In genomic region chr12:31900271-31900670, GRCh38 we compare ENCODE assay signal across 1 cellular context.
TF ChIP-seq lines count a peak whose summit lies in the region.

No MANE protein-coding gene starts in this region.

TF ChIP-seq in HepG2, 621 proteins besides CTCF, POLR2A, EP300 and RAD21 (continued from another document):
- TF ChIP-seq, protein P1, sequence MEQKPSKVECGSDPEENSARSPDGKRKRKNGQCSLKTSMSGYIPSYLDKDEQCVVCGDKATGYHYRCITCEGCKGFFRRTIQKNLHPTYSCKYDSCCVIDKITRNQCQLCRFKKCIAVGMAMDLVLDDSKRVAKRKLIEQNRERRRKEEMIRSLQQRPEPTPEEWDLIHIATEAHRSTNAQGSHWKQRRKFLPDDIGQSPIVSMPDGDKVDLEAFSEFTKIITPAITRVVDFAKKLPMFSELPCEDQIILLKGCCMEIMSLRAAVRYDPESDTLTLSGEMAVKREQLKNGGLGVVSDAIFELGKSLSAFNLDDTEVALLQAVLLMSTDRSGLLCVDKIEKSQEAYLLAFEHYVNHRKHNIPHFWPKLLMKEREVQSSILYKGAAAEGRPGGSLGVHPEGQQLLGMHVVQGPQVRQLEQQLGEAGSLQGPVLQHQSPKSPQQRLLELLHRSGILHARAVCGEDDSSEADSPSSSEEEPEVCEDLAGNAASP (CRISPR knock-in tag; IDR thresholded peaks at IDR 0.05; ENCODE audit: borderline replicate concordance): no peak
- TF ChIP-seq HMG20B (CRISPR knock-in tag; conservative IDR thresholded peaks at IDR 0.05) (no peak), AHR (CRISPR knock-in tag; IDR thresholded peaks at IDR 0.05) (no peak), MTERF4 (CRISPR knock-in tag; IDR thresholded peaks at IDR 0.05) (no peak), REPIN1 (CRISPR knock-in tag; IDR thresholded peaks at IDR 0.05; ENCODE audit: borderline replicate concordance, low read depth) (no peak), KLF15 (CRISPR knock-in tag; IDR thresholded peaks at IDR 0.05; ENCODE audit: borderline replicate concordance) (no peak)
